ENCODE assay signal across 8 cellular contexts in the genomic region with DNA sequence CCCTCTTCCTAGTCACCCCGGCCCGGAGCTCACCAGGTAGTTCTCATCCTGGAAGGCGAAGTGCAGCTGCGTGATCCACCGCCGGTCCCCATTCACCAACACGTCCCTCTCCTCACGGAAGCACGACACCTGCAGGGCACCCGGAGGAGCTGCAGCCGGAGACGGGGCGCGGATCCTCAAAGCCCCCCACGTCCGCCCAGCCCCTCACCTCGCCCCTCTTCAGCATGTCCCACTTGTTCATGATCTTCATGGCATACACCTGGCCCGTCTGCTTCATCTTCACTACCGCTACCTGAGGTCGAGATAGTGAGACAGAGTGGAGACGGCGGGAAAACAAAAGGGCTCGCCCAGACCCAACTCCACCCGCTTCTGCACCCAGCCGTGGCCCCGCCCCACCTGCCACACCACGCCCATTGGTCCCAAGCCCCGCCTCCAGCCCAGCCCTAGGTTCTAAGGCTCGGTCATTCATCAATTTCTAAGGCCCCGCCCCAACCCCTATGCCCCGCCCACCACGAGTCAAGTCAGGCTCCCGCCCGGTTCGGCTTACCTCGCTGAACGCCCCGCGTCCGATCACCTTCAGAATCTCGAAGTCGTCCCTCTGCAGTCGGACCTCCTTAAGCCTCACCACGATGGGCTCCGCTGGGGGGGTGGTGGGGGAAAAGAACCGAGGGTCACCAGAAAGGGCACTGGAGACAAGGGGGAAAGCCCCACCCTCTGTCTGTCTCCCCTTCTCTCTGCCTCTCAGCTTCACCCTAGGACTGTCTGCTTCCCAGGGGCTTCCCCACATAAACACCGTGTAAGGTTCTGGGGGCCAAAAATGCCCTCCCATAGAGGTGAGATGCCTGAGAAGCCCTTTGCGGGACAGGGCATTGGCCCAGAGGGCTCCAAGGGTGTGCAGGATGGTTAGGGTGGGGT. TPM values are rescaled to one million over a fixed set of nuclear protein-coding genes. Genes with fewer than 3 reads are reported as not detected.
DNase-seq lines count a peak whose midpoint lies in the region; ATAC-seq, FAIRE-seq and TF ChIP-seq lines count a peak whose summit lies in the region.

No MANE protein-coding gene starts in this region.

- peaks cover 31% of the 10 kb centered on the region for H3K4me1 ChIP-seq in OCI-LY3 (ENCODE audit: low read length)
- H3K4me1 ChIP-seq in gastroesophageal sphincter, result peaks cover 8 to 76% (median 18%) of the 10 kb centered on the region in 3 donors

- H3K27ac ChIP-seq in OCI-LY3 (ENCODE audit: low read length) (peak overlapping the region; percentile 10; the same call in 1 of the 2 replicates), gastroesophageal sphincter (peak overlapping the region; percentile 75 to 97 (median 92))

- TF ChIP-seq EP300 in gastroesophageal sphincter (IDR thresholded peaks at IDR 0.05), result no peak

- ATAC-seq in HG03575 (IDR thresholded peaks at IDR 0.05; ENCODE audit: extremely low read depth, insufficient number of reproducible peaks, low FRiP score, unreplicated experiment) (peak; percentile 59), gastroesophageal sphincter (peak; percentile 86)

- no peak for FAIRE-seq in urothelium cell line (lab: Jason Lieb, UNC)

- peak; percentile 44 for DNase-seq in ACHN
- DNase-seq in GM19238 (ENCODE audit: insufficient read length, low spot score), result peak; percentile 92
- peak; percentile 52 to 71 for DNase-seq in activated T-helper 1 cell treated with anti-CD3 and anti-CD28 coated beads, Interleukin-2, amount 50 U/mL, for 16 hours (ENCODE audit: low read depth in 1 of 2, low spot score in 1 of 2)
- DNase-seq in posterior vena cava (ENCODE audit: low spot score), result peak; percentile 96
- peak; percentile 49 for DNase-seq in urothelium cell line (ENCODE audit: low spot score)

- peak overlapping the region; percentile 77 for H3K4me3 ChIP-seq in OCI-LY3 (ENCODE audit: low read length)
- H3K4me3 ChIP-seq in gastroesophageal sphincter, result peak overlapping the region; percentile 66 to 90

- peak overlapping the region; percentile 77 for H3K4me2 ChIP-seq in OCI-LY3 (ENCODE audit: low read length)

- TF ChIP-seq CTCF in OCI-LY3 (IDR thresholded peaks at IDR 0.05; ENCODE audit: low read depth, low read length), result peak; percentile 97
- peak in 3 of 4 experiments; percentile 81 to 87 (median 84) for TF ChIP-seq CTCF in gastroesophageal sphincter (IDR thresholded peaks at IDR 0.05)

- H3K9me3 ChIP-seq in OCI-LY3 (ENCODE audit: insufficient read depth, low read length), result no peaks in the 10 kb centered on the region
- no peaks in the 10 kb centered on the region for H3K9me3 ChIP-seq in gastroesophageal sphincter

- in situ Hi-C loops in ACHN (cut with HindIII; ENCODE audit: low pct_ligation_motif_present, low pct_unique_long_range_greater_than_20kb, low sequenced_read_pairs), result no loop called here

- H4K20me1 ChIP-seq in OCI-LY3 (ENCODE audit: insufficient read depth, low read length), result 0 out of 2 replicates have a peak, but pooled peaks cover 3% of the 10 kb centered on the region

- intact Hi-C loops in posterior vena cava (cut with DNase I), result no loop called here

- H3K27me3 ChIP-seq in OCI-LY3 (ENCODE audit: low read depth, low read length) (no peaks in the 10 kb centered on the region), gastroesophageal sphincter (no peaks in the 10 kb centered on the region)

- no peak for TF ChIP-seq POLR2A in gastroesophageal sphincter (IDR thresholded peaks at IDR 0.05)

- H2AFZ ChIP-seq in OCI-LY3 (ENCODE audit: low read depth, low read length), result peak overlapping the region; percentile 78

- peaks cover 4% of the 10 kb centered on the region for H3K36me3 ChIP-seq in OCI-LY3 (replicated peaks; ENCODE audit: low read depth, low read length)
- H3K36me3 ChIP-seq in gastroesophageal sphincter, result peaks cover 0 to 37% of the 10 kb centered on the region in 2 donors

- 22% methylated on average over 7 of the region's 48 CpGs; no CpG with 5 or more reads in 1 of the 2 donors for WGBS in gastroesophageal sphincter (ENCODE audit: low coverage in 1 of 2), 2 donors

- peak overlapping the region; percentile 54 for H3K9ac ChIP-seq in OCI-LY3 (ENCODE audit: low read length)

- H3K79me2 ChIP-seq in OCI-LY3 (ENCODE audit: low read length), result no peaks in the 10 kb centered on the region

RNA-seq across cellular contexts. Expression of a gene that starts 2.8 kb away (rescaled TPM):
- total RNA-seq in gastroesophageal sphincter, result 100 to 1,000 TPM; 223 to 464 (median 330) TPM
- total RNA-seq in posterior vena cava, result 100 to 1,000 TPM; 218 to 281 TPM

RNA-seq across cellular contexts. Expression of a gene that starts 10.4 kb away (rescaled TPM):
- total RNA-seq in gastroesophageal sphincter (10 to 100 TPM; 13.2 to 33.1 (median 23.7) TPM), posterior vena cava (10 to 100 TPM; 14.9 to 22.4 TPM)

RNA-seq across cellular contexts. Expression of a gene that starts 13.2 kb away (rescaled TPM):
- total RNA-seq in gastroesophageal sphincter, result 10 to 100 TPM; 41.5 to 75.5 (median 59.4) TPM
- 10 to 100 TPM; 50.9 to 61.1 TPM for total RNA-seq in posterior vena cava

RNA-seq across cellular contexts. Expression of a gene that starts 35.6 kb away (rescaled TPM):
- under 1 TPM in 1 of 4 donors, not detected in 3; 0.23 TPM for total RNA-seq in gastroesophageal sphincter
- total RNA-seq in posterior vena cava, result not detected

RNA-seq across cellular contexts. Expression of a gene that starts 46.2 kb away (rescaled TPM):
- total RNA-seq in gastroesophageal sphincter (not detected), posterior vena cava (not detected)

Comparison
In these comparisons a context has a peak if more than half of its experiments do, and no peak if none do; other contexts are left out.
1. Peak in every context shown above with its lines: DNase-seq, ATAC-seq, H3K4me3 ChIP-seq and H3K27ac ChIP-seq.
2. DNase-seq: peak in every context shown above with its lines; median percentile 96 in posterior vena cava; 92 in GM19238; 62 in activated T-helper 1 cell treated with anti-CD3 and anti-CD28 coated beads, Interleukin-2, amount 50 U/mL, for 16 hours; 49 in urothelium cell line; 44 in ACHN.